Comparison of ENCODE assay signal across 19 cellular contexts in the genomic region with DNA sequence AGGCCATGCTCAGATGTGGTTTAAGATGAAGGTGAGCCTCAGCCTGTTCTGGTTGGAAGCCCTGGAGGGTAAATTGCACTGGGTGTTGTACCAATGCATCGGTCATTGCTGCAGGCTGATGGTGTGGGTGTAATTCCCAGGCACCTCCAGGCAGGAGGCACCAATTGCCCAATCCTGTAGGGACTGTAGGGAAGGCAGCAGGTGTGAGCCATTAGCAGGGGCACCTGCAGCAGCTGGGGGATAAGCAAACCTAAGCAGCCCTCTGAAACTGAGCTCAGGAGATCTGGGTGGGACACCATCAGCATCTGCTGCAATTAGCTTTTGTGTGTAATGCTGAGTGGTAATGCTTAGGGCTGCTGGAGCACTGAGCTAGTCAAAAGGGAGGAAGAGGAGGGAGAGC.
DNase-seq lines count a peak whose midpoint lies in the region; ATAC-seq, FAIRE-seq and TF ChIP-seq lines count a peak whose summit lies in the region.
"Had no signal": no experiment of that assay in that cellular context is flagged by ENCODE, and none has a peak within 500 bp of the region (broad histone marks: within the 10 kb centered on the region; RNA-seq: fewer than 3 reads in every experiment).

No MANE protein-coding gene starts in this region.

- no peaks in the 10 kb centered on the region for H3K36me3 ChIP-seq in bronchial epithelial cell (ENCODE audit: control insufficient read depth, insufficient read depth, low read length)
- H3K36me3 ChIP-seq in psoas muscle (ENCODE audit: insufficient read depth in 1 of 2, low read depth in 1 of 2) = no peaks in the 10 kb centered on the region
- H3K36me3 ChIP-seq: BLaER1 treated with 17β-estradiol and CSF1 and Interleukin-3, amounts not matched to agents 10 nM and 100 nM had no signal

- FAIRE-seq in bronchial epithelial cell (lab: Jason Lieb, UNC) = peak; percentile 55
- FAIRE-seq: G401.6, GM12891 had no signal

- ATAC-seq in psoas muscle = no peak
- ATAC-seq: Panc1, T-helper 17 cell had no signal

- H3K27me3 ChIP-seq in bronchial epithelial cell (ENCODE audit: control insufficient read depth, insufficient read depth, low read length) (peaks cover 4% of the 10 kb centered on the region), psoas muscle (ENCODE audit: insufficient read depth in 3 of 3, low read length in 2 of 3) (peaks cover 0 to 2% (median 0%) of the 10 kb centered on the region in 3 donors)
- H3K27me3 ChIP-seq: BLaER1 treated with 17β-estradiol and CSF1 and Interleukin-3, amounts not matched to agents 10 nM and 100 nM had no signal

- H3K4me1 ChIP-seq in psoas muscle = no peaks in the 10 kb centered on the region
- H3K4me1 ChIP-seq: BLaER1 treated with 17β-estradiol and CSF1 and Interleukin-3, amounts not matched to agents 10 nM and 100 nM; Caco-2 had no signal

- intact Hi-C loops in psoas muscle (cut with DNase I) = no loop called here

- 57 to 92% (median 68%) methylated on average over 1 of the region's 1 CpG for WGBS in psoas muscle, 3 donors

- no peak overlapping the region for H3K4me3 ChIP-seq in bronchial epithelial cell (ENCODE audit: low read depth, low read length)
- H3K4me3 ChIP-seq in psoas muscle = no peak overlapping the region
- H3K4me3 ChIP-seq: BLaER1 treated with 17β-estradiol and CSF1 and Interleukin-3, amounts not matched to agents 10 nM and 100 nM; GM23248 had no signal

- no peaks in the 10 kb centered on the region for H3K9me3 ChIP-seq in psoas muscle
- H3K9me3 ChIP-seq: BLaER1 treated with 17β-estradiol and CSF1 and Interleukin-3, amounts not matched to agents 10 nM and 100 nM; Caco-2 had no signal

- peak; percentile 10 for DNase-seq in NCI-H1092 (lab: John Stamatoyannopoulos, UW)
- DNase-seq in NCI-H1092 treated with DMSO at 0.1 percent for 48 hours (lab: John Stamatoyannopoulos, UW) = no peak
- DNase-seq in NCI-H146 (lab: John Stamatoyannopoulos, UW) = peak; percentile 88
- peak; percentile 81 for DNase-seq in NCI-H524 treated with DMSO at 0.1 percent for 48 hours (lab: John Stamatoyannopoulos, UW)
- no peak for DNase-seq in bronchial epithelial cell (ENCODE audit: low read depth)
- no peak for DNase-seq in cortex of kidney (lab: John Stamatoyannopoulos, UW)
- DNase-seq in SKM-1 treated with dmso at 0.1 percent for 144 hours (lab: John Stamatoyannopoulos, UW; ENCODE audit: unreplicated experiment) = no peak
- no peak for DNase-seq in psoas muscle
- DNase-seq: 8988T, Caco-2, DMS79 treated with DMSO at 0.1 percent for 48 hours, GM23248, NCI-H2107, Right ventricle myocardium superior, T-helper 17 cell had no signal

- H3K27ac ChIP-seq in psoas muscle = no peak overlapping the region
- H3K27ac ChIP-seq: BLaER1 treated with 17β-estradiol and CSF1 and Interleukin-3, amounts not matched to agents 10 nM and 100 nM; GM23248 had no signal

- TF ChIP-seq CTCF in bronchial epithelial cell (IDR thresholded peaks at IDR 0.05; ENCODE audit: insufficient read depth, low read length, severe bottlenecking) = no peak
- no peak for TF ChIP-seq CTCF in psoas muscle (IDR thresholded peaks at IDR 0.05)

Comparison
In these comparisons a context has a peak if more than half of its experiments do, and no peak if none do; other contexts are left out.
1. DNase-seq: peak in NCI-H1092 (single experiment), NCI-H146 (single experiment) and NCI-H524 treated with DMSO at 0.1 percent for 48 hours (single experiment); none in NCI-H1092 treated with DMSO at 0.1 percent for 48 hours (single experiment), bronchial epithelial cell (single experiment), cortex of kidney (single experiment), SKM-1 treated with dmso at 0.1 percent for 144 hours (single experiment) and psoas muscle (0 of 2).